In genomic region chr20:25623225-25623735, GRCh38 we compare ENCODE assay signal across 8 cellular contexts. TPM values are rescaled to one million over a fixed set of nuclear protein-coding genes. Genes with fewer than 3 reads are reported as not detected.
DNase-seq lines count a peak whose midpoint lies in the region; ATAC-seq and TF ChIP-seq lines count a peak whose summit lies in the region.

No MANE protein-coding gene starts in this region.

- H3K4me1 Mint-ChIP-seq in stimulated activated naive CD8-positive, alpha-beta T cell treated with anti-CD3 and anti-CD28 coated beads, Interleukin-15, Interleukin-2, amounts not matched to agents 100 ng/mL and 50 ng/mL, for 24 hours (ENCODE audit: low read depth): peaks cover 26% of the 10 kb centered on the region

- DNase-seq in EL (peak; percentile 52), HuH-7 (ENCODE audit: low spot score) (peak; percentile 55), WERI-Rb-1 (peak; percentile 51), epidermal melanocyte (ENCODE audit: insufficient read length, low spot score) (no peak)
- peak; percentile 2 for DNase-seq in effector CD4-positive, alpha-beta T cell

- H3K27ac ChIP-seq in WERI-Rb-1 (peak overlapping the region; percentile 99), mesodermal cell (ENCODE audit: low read depth, low read length, severe bottlenecking) (peak overlapping the region; percentile 92)

- no peaks in the 10 kb centered on the region for H3K27me3 Mint-ChIP-seq in stimulated activated naive CD8-positive, alpha-beta T cell treated with anti-CD3 and anti-CD28 coated beads, Interleukin-15, Interleukin-2, amounts not matched to agents 100 ng/mL and 50 ng/mL, for 24 hours

- ATAC-seq in GM21515 (IDR thresholded peaks at IDR 0.05; ENCODE audit: unreplicated experiment): peak; percentile 12

- H3K9me3 Mint-ChIP-seq in stimulated activated naive CD8-positive, alpha-beta T cell treated with anti-CD3 and anti-CD28 coated beads, Interleukin-15, Interleukin-2, amounts not matched to agents 100 ng/mL and 50 ng/mL, for 24 hours: no peaks in the 10 kb centered on the region

- H3K27ac Mint-ChIP-seq in stimulated activated naive CD8-positive, alpha-beta T cell treated with anti-CD3 and anti-CD28 coated beads, Interleukin-15, Interleukin-2, amounts not matched to agents 100 ng/mL and 50 ng/mL, for 24 hours: peak overlapping the region; percentile 96

- peaks cover 3% of the 10 kb centered on the region for H3K4me1 ChIP-seq in mesodermal cell (ENCODE audit: control insufficient read depth, insufficient read depth, low read length, poor library complexity, severe bottlenecking)

- H3K9me3 ChIP-seq in WERI-Rb-1 (ENCODE audit: severe bottlenecking) (no peaks in the 10 kb centered on the region), mesodermal cell (ENCODE audit: control insufficient read depth, low read length) (no peaks in the 10 kb centered on the region)

- TF ChIP-seq CTCF in WERI-Rb-1 (IDR thresholded peaks at IDR 0.05; ENCODE audit: low read depth, low read length): no peak

- H3K4me3 ChIP-seq in WERI-Rb-1 (ENCODE audit: low read depth, low read length) (peak overlapping the region; percentile 85), mesodermal cell (ENCODE audit: extremely low read depth, insufficient read depth, low read length, poor library complexity, severe bottlenecking) (peak overlapping the region; percentile 89)

- H3K27me3 ChIP-seq in WERI-Rb-1 (ENCODE audit: insufficient read depth, low read depth, severe bottlenecking): no peaks in the 10 kb centered on the region

- 1% methylated on average over 40 to 42 of the region's 45 CpGs for WGBS in mesodermal cell (ENCODE audit: insufficient coverage in 2 of 2), 2 experiments

- H3K4me3 Mint-ChIP-seq in stimulated activated naive CD8-positive, alpha-beta T cell treated with anti-CD3 and anti-CD28 coated beads, Interleukin-15, Interleukin-2, amounts not matched to agents 100 ng/mL and 50 ng/mL, for 24 hours: peak overlapping the region; percentile 89

- H3K36me3 Mint-ChIP-seq in stimulated activated naive CD8-positive, alpha-beta T cell treated with anti-CD3 and anti-CD28 coated beads, Interleukin-15, Interleukin-2, amounts not matched to agents 100 ng/mL and 50 ng/mL, for 24 hours (ENCODE audit: low read depth): peaks cover 40% of the 10 kb centered on the region

- H3K36me3 ChIP-seq in WERI-Rb-1: peaks cover 3% of the 10 kb centered on the region
- H3K36me3 ChIP-seq in mesodermal cell (ENCODE audit: control insufficient read depth, insufficient read depth, low read length): peaks cover 5% of the 10 kb centered on the region

RNA-seq across cellular contexts. Expression of gene NANP, which starts 0.5 kb away (rescaled TPM):
- 5.9 TPM for polyA plus RNA-seq in mesodermal cell (2013, experiment 1 of 2)
- 5.4 TPM for polyA plus RNA-seq in mesodermal cell (2013, experiment 2 of 2)

RNA-seq across cellular contexts. Expression of gene NINL, which starts 37.9 kb away (rescaled TPM):
- 36.2 TPM for polyA plus RNA-seq in mesodermal cell (2013, experiment 1 of 2)
- 36.7 TPM for polyA plus RNA-seq in mesodermal cell (2013, experiment 2 of 2)
